ENCODE assay signal across 8 cellular contexts in genomic region chr19:17496337-17496997, GRCh38. TPM values are rescaled to one million over a fixed set of nuclear protein-coding genes. Genes with fewer than 3 reads are reported as not detected.
DNase-seq lines count a peak whose midpoint lies in the region; ATAC-seq, FAIRE-seq and TF ChIP-seq lines count a peak whose summit lies in the region.
"Had no signal": no experiment of that assay in that cellular context is flagged by ENCODE, and none has a peak within 500 bp of the region (broad histone marks: within the 10 kb centered on the region; RNA-seq: fewer than 3 reads in every experiment).

No MANE protein-coding gene starts in this region.

- no peak for TF ChIP-seq POLR2A in GM12892 (IDR thresholded peaks at IDR 0.05; ENCODE audit: low read depth, low read length)
- TF ChIP-seq POLR2A in suprapubic skin (IDR thresholded peaks at IDR 0.05), result no peak

- DNase-seq in GM12892 (ENCODE audit: insufficient read length) (peak; percentile 90), nephron progenitor cell (peak; percentile 77), suprapubic skin (ENCODE audit: low spot score in 2 of 2) (peak in 1 of 2 donors; percentile 85)
- peak; percentile 45 for DNase-seq in activated CD8-positive, alpha-beta memory T cell treated with anti-CD3 and anti-CD28 coated beads, Interleukin-2, amount 50 U/mL, for 1 hour (ENCODE audit: extremely low read depth)

- peak; percentile 98 for FAIRE-seq in GM12892 (lab: Jason Lieb, UNC)

- H3K27me3 ChIP-seq in OCI-LY1 (ENCODE audit: insufficient read depth, low read length), result peaks cover 5% of the 10 kb centered on the region; the same call in 1 of the 2 replicates
- H3K27me3 ChIP-seq in suprapubic skin, result no peaks in the 10 kb centered on the region

- no peak overlapping the region for H3K27ac Mint-ChIP-seq in nephron progenitor cell

- H3K9me3 Mint-ChIP-seq in nephron progenitor cell, result no peaks in the 10 kb centered on the region

- H3K9me3 ChIP-seq in OCI-LY1 (ENCODE audit: low read length) (no peaks in the 10 kb centered on the region), suprapubic skin (no peaks in the 10 kb centered on the region)

- no peaks in the 10 kb centered on the region for H3K36me3 ChIP-seq in OCI-LY1 (ENCODE audit: insufficient read depth, low read length)
- H3K36me3 ChIP-seq in suprapubic skin, result peaks cover 24% of the 10 kb centered on the region

- H3K27ac ChIP-seq in OCI-LY1 (ENCODE audit: low read depth, low read length, poor library complexity, severe bottlenecking) (no peak overlapping the region), suprapubic skin (no peak overlapping the region)

- no peaks in the 10 kb centered on the region for H3K9me2 ChIP-seq in OCI-LY1 (ENCODE audit: low read depth, low read length)

- peaks cover 34% of the 10 kb centered on the region for H3K4me1 Mint-ChIP-seq in nephron progenitor cell

- H3K4me3 ChIP-seq in OCI-LY1 (ENCODE audit: low read depth, low read length, poor library complexity, severe bottlenecking) (no peak overlapping the region), suprapubic skin (no peak overlapping the region)

- WGBS in suprapubic skin, result 56% methylated on average over 7 of the region's 14 CpGs

- peak; percentile 99 for TF ChIP-seq CTCF in OCI-LY1 (IDR thresholded peaks at IDR 0.05; ENCODE audit: low read length)
- TF ChIP-seq CTCF in nephron progenitor cell (IDR thresholded peaks at IDR 0.05), result peak; percentile 80
- peak; percentile 75 to 93 for TF ChIP-seq CTCF in suprapubic skin (IDR thresholded peaks at IDR 0.05)

- no peaks in the 10 kb centered on the region for H3K4me1 ChIP-seq in OCI-LY1 (ENCODE audit: insufficient read depth, low read length, severe bottlenecking)
- peaks cover 19% of the 10 kb centered on the region for H3K4me1 ChIP-seq in suprapubic skin

- no peak overlapping the region for H2AFZ ChIP-seq in OCI-LY1 (ENCODE audit: low read length)

- H3K79me2 ChIP-seq in OCI-LY1 (ENCODE audit: insufficient read depth, low read length), result no peaks in the 10 kb centered on the region

- no peaks in the 10 kb centered on the region for H4K20me1 ChIP-seq in OCI-LY1 (ENCODE audit: insufficient read depth, low read length)

- H3K36me3 Mint-ChIP-seq in nephron progenitor cell (ENCODE audit: low read depth), result peaks cover 6% of the 10 kb centered on the region

- no peak overlapping the region; the same call in 1 of the 2 replicates for H3K4me2 ChIP-seq in OCI-LY1 (ENCODE audit: low read length)

- H3K27me3 Mint-ChIP-seq in nephron progenitor cell (ENCODE audit: low read depth, poor library complexity), result peaks cover 6% of the 10 kb centered on the region

- no peak overlapping the region for H3K4me3 Mint-ChIP-seq in nephron progenitor cell

- H3K9ac ChIP-seq in OCI-LY1 (ENCODE audit: low read length), result no peak overlapping the region

- H3F3A ChIP-seq in OCI-LY1 (ENCODE audit: insufficient read depth, low read length), result no peaks in the 10 kb centered on the region

- no peak for TF ChIP-seq EP300 in suprapubic skin (IDR thresholded peaks at IDR 0.05)

- ATAC-seq in HG03439 (IDR thresholded peaks at IDR 0.05; ENCODE audit: unreplicated experiment), result peak; percentile 74
- peak; percentile 88 for ATAC-seq in esophagus mucosa

RNA-seq across cellular contexts. Expression of gene PGLS, which starts 15.0 kb away (rescaled TPM):
- 37.2 TPM for polyA plus RNA-seq in GM12892 (2012; ENCODE audit: missing spikeins)
- 104 TPM for total RNA-seq in esophagus mucosa
- total RNA-seq in suprapubic skin, result 100 to 1,000 TPM in 1 of 4 donors, 10 to 100 TPM in 3; 58.0 to 108 (median 92.9) TPM

RNA-seq across cellular contexts. Expression of gene SLC27A1, which starts 26.1 kb away (rescaled TPM):
- polyA plus RNA-seq in GM12892 (2012; ENCODE audit: missing spikeins), result 1.4 TPM
- total RNA-seq in esophagus mucosa, result 4.1 TPM
- total RNA-seq in suprapubic skin, result 10 to 100 TPM; 25.3 to 53.4 (median 39.5) TPM

RNA-seq across cellular contexts. Expression of gene NXNL1, which starts 35.7 kb away (rescaled TPM):
- polyA plus RNA-seq in GM12892 (2012; ENCODE audit: missing spikeins), result not detected
- total RNA-seq in esophagus mucosa (not detected), suprapubic skin (not detected)
- total RNA-seq: lower leg skin had no signal

RNA-seq across cellular contexts. Expression of gene TMEM221, which starts 48.0 kb away (rescaled TPM):
- polyA plus RNA-seq in GM12892 (2012; ENCODE audit: missing spikeins), result not detected
- total RNA-seq in esophagus mucosa (not detected), suprapubic skin (1 to 10 TPM in 1 of 4 donors, under 1 TPM in 2, not detected in 1; 0.39 to 1.2 (median 0.68) TPM)

RNA-seq across cellular contexts. Expression of gene COLGALT1, which starts 59.0 kb away (rescaled TPM):
- 23.3 TPM for polyA plus RNA-seq in GM12892 (2012; ENCODE audit: missing spikeins)
- total RNA-seq in esophagus mucosa (28.5 TPM), suprapubic skin (10 to 100 TPM; 52.4 to 83.8 (median 60.7) TPM)
